In the genomic region with DNA sequence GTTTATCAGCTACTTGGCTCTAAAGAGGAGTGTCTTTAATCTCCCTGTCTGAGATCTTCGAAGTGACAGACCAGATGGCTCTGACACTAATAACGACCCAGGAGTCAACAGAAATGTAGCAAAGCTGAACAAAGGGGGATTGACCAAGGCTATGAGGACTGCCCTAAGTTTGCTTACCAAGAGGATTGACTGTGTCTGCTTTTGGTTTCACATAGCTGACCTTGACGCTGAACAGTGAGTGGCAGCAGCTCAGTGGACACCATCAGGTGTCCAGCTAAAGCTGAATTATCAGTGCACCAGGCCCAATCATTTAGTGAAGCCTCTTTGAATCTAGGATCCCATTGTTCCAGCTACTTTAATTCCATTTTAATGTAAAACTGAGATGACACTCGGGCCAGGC, we compare ENCODE assay signal across 10 cellular contexts.
"Had no signal": no experiment of that assay in that cellular context is flagged by ENCODE, and none has a peak within 500 bp of the region (broad histone marks: within the 10 kb centered on the region; RNA-seq: fewer than 3 reads in every experiment).

No MANE protein-coding gene starts in this region.

- H3K36me3 Mint-ChIP-seq: natural killer cell treated with Interleukin-12 subunit alpha and Interleukin-12 subunit beta and Interleukin-15 and Interleukin-18, amount 100 ng/mL, for 72 hours; WTC11 had no signal

- H3K36me3 ChIP-seq: colonic mucosa had no signal

- FAIRE-seq: urothelium cell line had no signal

- H3K27me3 ChIP-seq: colonic mucosa, foreskin keratinocyte, testis had no signal

- H3K9me3 Mint-ChIP-seq: activated CD4-positive, alpha-beta T cell treated with anti-CD3 and anti-CD28 coated beads, Interleukin-2, amount 10 ng/mL, durations not matched to agents 24 days and 14 days; activated naive CD4-positive, alpha-beta T cell treated with anti-CD3 and anti-CD28 coated beads for 36 hours; activated T-helper 17 cell treated with anti-CD3 and anti-CD28 coated beads, Interleukin-2, amount 50 U/mL, for 72 hours; natural killer cell treated with Interleukin-12 subunit alpha and Interleukin-12 subunit beta and Interleukin-15 and Interleukin-18, amount 100 ng/mL, for 72 hours; stimulated activated naive CD8-positive, alpha-beta T cell treated with anti-CD3 and anti-CD28 coated beads, Interleukin-15, amount 100 ng/mL, for 72 hours; WTC11 had no signal

- H3K27ac ChIP-seq: colonic mucosa, foreskin keratinocyte, testis had no signal

- H3K9me3 ChIP-seq: colonic mucosa, testis had no signal

- H3K27ac Mint-ChIP-seq: activated CD4-positive, alpha-beta T cell treated with anti-CD3 and anti-CD28 coated beads, Interleukin-2, amount 10 ng/mL, durations not matched to agents 24 days and 14 days; activated naive CD4-positive, alpha-beta T cell treated with anti-CD3 and anti-CD28 coated beads for 36 hours; activated T-helper 17 cell treated with anti-CD3 and anti-CD28 coated beads, Interleukin-2, amount 50 U/mL, for 72 hours; natural killer cell treated with Interleukin-12 subunit alpha and Interleukin-12 subunit beta and Interleukin-15 and Interleukin-18, amount 100 ng/mL, for 72 hours; stimulated activated naive CD8-positive, alpha-beta T cell treated with anti-CD3 and anti-CD28 coated beads, Interleukin-15, amount 100 ng/mL, for 72 hours; WTC11 had no signal

- H3K4me3 Mint-ChIP-seq: activated CD4-positive, alpha-beta T cell treated with anti-CD3 and anti-CD28 coated beads, Interleukin-2, amount 10 ng/mL, durations not matched to agents 24 days and 14 days; activated naive CD4-positive, alpha-beta T cell treated with anti-CD3 and anti-CD28 coated beads for 36 hours; activated T-helper 17 cell treated with anti-CD3 and anti-CD28 coated beads, Interleukin-2, amount 50 U/mL, for 72 hours; natural killer cell treated with Interleukin-12 subunit alpha and Interleukin-12 subunit beta and Interleukin-15 and Interleukin-18, amount 100 ng/mL, for 72 hours; stimulated activated naive CD8-positive, alpha-beta T cell treated with anti-CD3 and anti-CD28 coated beads, Interleukin-15, amount 100 ng/mL, for 72 hours; WTC11 had no signal

- H3K27me3 Mint-ChIP-seq: stimulated activated naive CD8-positive, alpha-beta T cell treated with anti-CD3 and anti-CD28 coated beads, Interleukin-15, amount 100 ng/mL, for 72 hours had no signal

- H3K4me1 Mint-ChIP-seq: activated CD4-positive, alpha-beta T cell treated with anti-CD3 and anti-CD28 coated beads, Interleukin-2, amount 10 ng/mL, durations not matched to agents 24 days and 14 days; activated T-helper 17 cell treated with anti-CD3 and anti-CD28 coated beads, Interleukin-2, amount 50 U/mL, for 72 hours; stimulated activated naive CD8-positive, alpha-beta T cell treated with anti-CD3 and anti-CD28 coated beads, Interleukin-15, amount 100 ng/mL, for 72 hours had no signal

- H3K4me1 ChIP-seq: colonic mucosa, foreskin keratinocyte, testis had no signal

- H3K4me3 ChIP-seq: colonic mucosa, testis had no signal
